In the genomic region with DNA sequence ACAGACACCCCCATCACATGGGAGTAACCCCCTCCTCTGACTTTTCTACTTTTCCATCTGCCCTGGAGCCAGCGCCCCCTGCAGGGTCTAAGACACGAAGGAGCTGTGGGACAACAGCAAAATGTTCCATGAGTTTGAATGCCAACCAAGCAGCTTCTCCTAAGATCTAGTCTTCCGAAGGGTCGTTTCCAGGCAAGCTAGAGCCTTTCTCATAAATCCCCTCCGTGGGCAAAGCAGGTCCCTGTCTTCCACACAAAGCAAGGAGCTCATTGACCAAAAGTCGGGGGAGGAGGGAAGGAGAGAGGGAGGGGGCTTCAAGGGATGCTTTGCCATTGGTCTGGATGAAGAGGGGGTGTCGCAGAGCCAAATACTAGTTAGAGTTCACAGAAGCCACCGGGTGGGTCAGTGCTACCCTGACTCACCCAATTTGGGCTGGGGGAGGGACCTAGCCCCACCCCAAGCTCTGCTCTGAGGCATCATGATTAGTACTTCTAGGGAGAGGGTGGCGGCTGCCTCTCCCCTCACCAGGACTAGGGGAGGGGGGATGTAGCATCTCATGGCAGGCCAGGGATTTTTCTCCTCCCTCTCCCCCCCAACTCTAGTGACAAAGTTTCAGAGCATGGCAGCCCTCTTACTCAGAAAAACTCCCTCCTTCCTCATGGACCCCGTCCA, we compare ENCODE assay signal across 9 cellular contexts. TPM values are rescaled to one million over a fixed set of nuclear protein-coding genes. Genes with fewer than 3 reads are reported as not detected.
DNase-seq lines count a peak whose midpoint lies in the region; ATAC-seq and TF ChIP-seq lines count a peak whose summit lies in the region.
"Had no signal": no experiment of that assay in that cellular context is flagged by ENCODE, and none has a peak within 500 bp of the region (broad histone marks: within the 10 kb centered on the region; RNA-seq: fewer than 3 reads in every experiment).

No MANE protein-coding gene starts in this region.

- H3K4me1 Mint-ChIP-seq in activated naive CD4-positive, alpha-beta T cell treated with anti-CD3 and anti-CD28 coated beads, Interleukin-2, amount 10 ng/mL, durations not matched to agents 7 days and 5 days: peaks cover 17% of the 10 kb centered on the region
- peaks cover 49% of the 10 kb centered on the region for H3K4me1 Mint-ChIP-seq in glutamatergic neuron (ENCODE audit: low read depth, unreplicated experiment)
- peaks cover 18% of the 10 kb centered on the region for H3K4me1 Mint-ChIP-seq in stimulated activated naive CD8-positive, alpha-beta T cell treated with anti-CD3 and anti-CD28 coated beads, Interleukin-15, Interleukin-2, amounts not matched to agents 100 ng/mL and 50 ng/mL, for 24 hours (ENCODE audit: low read depth)

- peaks cover 89% of the 10 kb centered on the region for H3K27me3 Mint-ChIP-seq in activated naive CD4-positive, alpha-beta T cell treated with anti-CD3 and anti-CD28 coated beads, Interleukin-2, amount 10 ng/mL, durations not matched to agents 7 days and 5 days
- H3K27me3 Mint-ChIP-seq in glutamatergic neuron (ENCODE audit: unreplicated experiment): peaks cover 38% of the 10 kb centered on the region
- peaks cover 80% of the 10 kb centered on the region for H3K27me3 Mint-ChIP-seq in stimulated activated naive CD8-positive, alpha-beta T cell treated with anti-CD3 and anti-CD28 coated beads, Interleukin-15, Interleukin-2, amounts not matched to agents 100 ng/mL and 50 ng/mL, for 24 hours

- ATAC-seq in activated naive CD4-positive, alpha-beta T cell treated with anti-CD3 and anti-CD28 coated beads, Interleukin-2, amount 50 U/mL, for 72 hours: no peak
- ATAC-seq in SK-N-SH treated with all-trans-retinoic acid at 6 μM for 48 hours: peak; percentile 30
- ATAC-seq in HG03095 (IDR thresholded peaks at IDR 0.05; ENCODE audit: unreplicated experiment): no peak
- ATAC-seq in HG02870 (IDR thresholded peaks at IDR 0.05; ENCODE audit: unreplicated experiment): no peak

- no peaks in the 10 kb centered on the region for H3K36me3 Mint-ChIP-seq in activated naive CD4-positive, alpha-beta T cell treated with anti-CD3 and anti-CD28 coated beads, Interleukin-2, amount 10 ng/mL, durations not matched to agents 7 days and 5 days
- H3K36me3 Mint-ChIP-seq in activated naive CD4-positive, alpha-beta T cell treated with anti-CD3 and anti-CD28 coated beads, Interleukin-2, amount 50 U/mL, for 72 hours: no peaks in the 10 kb centered on the region
- H3K36me3 Mint-ChIP-seq in glutamatergic neuron (ENCODE audit: unreplicated experiment): no peaks in the 10 kb centered on the region
- no peaks in the 10 kb centered on the region for H3K36me3 Mint-ChIP-seq in stimulated activated naive CD8-positive, alpha-beta T cell treated with anti-CD3 and anti-CD28 coated beads, Interleukin-15, Interleukin-2, amounts not matched to agents 100 ng/mL and 50 ng/mL, for 24 hours (ENCODE audit: low read depth)

- DNase-seq in activated naive CD4-positive, alpha-beta T cell treated with anti-CD3 and anti-CD28 coated beads, Interleukin-2, amount 10 ng/mL, durations not matched to agents 7 days and 5 days: no peak
- DNase-seq in activated naive CD4-positive, alpha-beta T cell treated with anti-CD3 and anti-CD28 coated beads, Interleukin-2, amount 50 U/mL, for 72 hours (ENCODE audit: low spot score in 2 of 2): no peak
- DNase-seq in glutamatergic neuron: peak; percentile 70
- no peak for DNase-seq in stimulated activated naive CD4-positive, alpha-beta T cell treated with Interleukin-2 at 50 U/mL for 16 hours (lab: John Stamatoyannopoulos, UW)

- no peak overlapping the region for H3K27ac Mint-ChIP-seq in activated naive CD4-positive, alpha-beta T cell treated with anti-CD3 and anti-CD28 coated beads, Interleukin-2, amount 10 ng/mL, durations not matched to agents 7 days and 5 days
- H3K27ac Mint-ChIP-seq in activated naive CD4-positive, alpha-beta T cell treated with anti-CD3 and anti-CD28 coated beads, Interleukin-2, amount 50 U/mL, for 72 hours: no peak overlapping the region
- H3K27ac Mint-ChIP-seq in glutamatergic neuron (ENCODE audit: unreplicated experiment): peak overlapping the region; percentile 96
- no peak overlapping the region for H3K27ac Mint-ChIP-seq in stimulated activated naive CD8-positive, alpha-beta T cell treated with anti-CD3 and anti-CD28 coated beads, Interleukin-15, Interleukin-2, amounts not matched to agents 100 ng/mL and 50 ng/mL, for 24 hours
- H3K27ac Mint-ChIP-seq: dendritic cell treated with granulocyte-macrophage colony-stimulating factor and Interleukin-4, amounts not matched to agents 40 ng/mL and 50 ng/mL, for 4 days had no signal

- no peaks in the 10 kb centered on the region for H3K9me3 Mint-ChIP-seq in activated naive CD4-positive, alpha-beta T cell treated with anti-CD3 and anti-CD28 coated beads, Interleukin-2, amount 10 ng/mL, durations not matched to agents 7 days and 5 days
- no peaks in the 10 kb centered on the region for H3K9me3 Mint-ChIP-seq in activated naive CD4-positive, alpha-beta T cell treated with anti-CD3 and anti-CD28 coated beads, Interleukin-2, amount 50 U/mL, for 72 hours
- H3K9me3 Mint-ChIP-seq in glutamatergic neuron (ENCODE audit: unreplicated experiment): peaks cover 34% of the 10 kb centered on the region
- no peaks in the 10 kb centered on the region for H3K9me3 Mint-ChIP-seq in stimulated activated naive CD8-positive, alpha-beta T cell treated with anti-CD3 and anti-CD28 coated beads, Interleukin-15, Interleukin-2, amounts not matched to agents 100 ng/mL and 50 ng/mL, for 24 hours
- H3K9me3 Mint-ChIP-seq: dendritic cell treated with granulocyte-macrophage colony-stimulating factor and Interleukin-4, amounts not matched to agents 40 ng/mL and 50 ng/mL, for 4 days had no signal

- peak; percentile 53 for TF ChIP-seq CTCF in glutamatergic neuron (IDR thresholded peaks at IDR 0.05; ENCODE audit: partially characterized antibody, unreplicated experiment)

- CTCF ChIA-PET in activated naive CD4-positive, alpha-beta T cell treated with anti-CD3 and anti-CD28 coated beads, Interleukin-2, amount 10 ng/mL, durations not matched to agents 7 days and 5 days (lab: Charles Lee): interaction anchor here (0.5 to 2.9 kb wide), 21 partner anchors 8 to 492 kb away, joined by 3 to 12 read pairs (median 4); no protein-coding TSS in a partner anchor

- H3K4me3 Mint-ChIP-seq in activated naive CD4-positive, alpha-beta T cell treated with anti-CD3 and anti-CD28 coated beads, Interleukin-2, amount 10 ng/mL, durations not matched to agents 7 days and 5 days: peak overlapping the region; percentile 24
- H3K4me3 Mint-ChIP-seq in glutamatergic neuron (ENCODE audit: unreplicated experiment): peak overlapping the region; percentile 99
- H3K4me3 Mint-ChIP-seq in stimulated activated naive CD8-positive, alpha-beta T cell treated with anti-CD3 and anti-CD28 coated beads, Interleukin-15, Interleukin-2, amounts not matched to agents 100 ng/mL and 50 ng/mL, for 24 hours: peak overlapping the region; percentile 55
- H3K4me3 Mint-ChIP-seq: dendritic cell treated with granulocyte-macrophage colony-stimulating factor and Interleukin-4, amounts not matched to agents 40 ng/mL and 50 ng/mL, for 4 days had no signal

TF ChIP-seq in SK-N-SH treated with all-trans-retinoic acid at 6 μM for 48 hours, 23 proteins besides CTCF, POLR2A, EP300 and RAD21 (continues in another document):
- no peak for TF ChIP-seq PPARA (CRISPR knock-in tag; IDR thresholded peaks at IDR 0.05; ENCODE audit: borderline replicate concordance)
- TF ChIP-seq CSDC2 (CRISPR knock-in tag; IDR thresholded peaks at IDR 0.05): no peak
- TF ChIP-seq BACH2 (CRISPR knock-in tag; IDR thresholded peaks at IDR 0.05; ENCODE audit: borderline replicate concordance): no peak
- TF ChIP-seq GLIS3 (CRISPR knock-in tag; IDR thresholded peaks at IDR 0.05): no peak
- TF ChIP-seq ZNF70 (CRISPR knock-in tag; IDR thresholded peaks at IDR 0.05): no peak
- TF ChIP-seq CREB5 (CRISPR knock-in tag; IDR thresholded peaks at IDR 0.05; ENCODE audit: low read depth): no peak
- TF ChIP-seq, protein P1, sequence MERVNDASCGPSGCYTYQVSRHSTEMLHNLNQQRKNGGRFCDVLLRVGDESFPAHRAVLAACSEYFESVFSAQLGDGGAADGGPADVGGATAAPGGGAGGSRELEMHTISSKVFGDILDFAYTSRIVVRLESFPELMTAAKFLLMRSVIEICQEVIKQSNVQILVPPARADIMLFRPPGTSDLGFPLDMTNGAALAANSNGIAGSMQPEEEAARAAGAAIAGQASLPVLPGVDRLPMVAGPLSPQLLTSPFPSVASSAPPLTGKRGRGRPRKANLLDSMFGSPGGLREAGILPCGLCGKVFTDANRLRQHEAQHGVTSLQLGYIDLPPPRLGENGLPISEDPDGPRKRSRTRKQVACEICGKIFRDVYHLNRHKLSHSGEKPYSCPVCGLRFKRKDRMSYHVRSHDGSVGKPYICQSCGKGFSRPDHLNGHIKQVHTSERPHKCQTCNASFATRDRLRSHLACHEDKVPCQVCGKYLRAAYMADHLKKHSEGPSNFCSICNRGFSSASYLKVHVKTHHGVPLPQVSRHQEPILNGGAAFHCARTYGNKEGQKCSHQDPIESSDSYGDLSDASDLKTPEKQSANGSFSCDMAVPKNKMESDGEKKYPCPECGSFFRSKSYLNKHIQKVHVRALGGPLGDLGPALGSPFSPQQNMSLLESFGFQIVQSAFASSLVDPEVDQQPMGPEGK (CRISPR knock-in tag; IDR thresholded peaks at IDR 0.05; ENCODE audit: borderline replicate concordance): no peak
- no peak for TF ChIP-seq TCF4 (CRISPR knock-in tag; IDR thresholded peaks at IDR 0.05; ENCODE audit: borderline replicate concordance)
- TF ChIP-seq ZNF565 (CRISPR knock-in tag; conservative IDR thresholded peaks at IDR 0.05; ENCODE audit: low read depth): no peak
- no peak for TF ChIP-seq ZNF8 (CRISPR knock-in tag; IDR thresholded peaks at IDR 0.05)
- TF ChIP-seq RARB (CRISPR knock-in tag; IDR thresholded peaks at IDR 0.05): no peak

RNA-seq across cellular contexts. Expression of gene MSI1, which starts 1.6 kb away (rescaled TPM):
- under 1 TPM in 1 of 2 donors, not detected in 1; 0.51 TPM for total RNA-seq in activated naive CD4-positive, alpha-beta T cell treated with anti-CD3 and anti-CD28 coated beads, Interleukin-2, amount 50 U/mL, for 72 hours
- total RNA-seq in glutamatergic neuron (ENCODE audit: unreplicated experiment): 229 TPM

RNA-seq across cellular contexts. Expression of gene PLA2G1B, which starts 39.8 kb away (rescaled TPM):
- total RNA-seq in activated naive CD4-positive, alpha-beta T cell treated with anti-CD3 and anti-CD28 coated beads, Interleukin-2, amount 50 U/mL, for 72 hours: not detected
- not detected for total RNA-seq in glutamatergic neuron (ENCODE audit: unreplicated experiment)

Comparison
In these comparisons a context has a peak if more than half of its experiments do, and no peak if none do; other contexts are left out.
1. H3K4me3 Mint-ChIP-seq: peak in every context shown above with its lines; median percentile 99 in glutamatergic neuron; 55 in stimulated activated naive CD8-positive, alpha-beta T cell treated with anti-CD3 and anti-CD28 coated beads, Interleukin-15, Interleukin-2, amounts not matched to agents 100 ng/mL and 50 ng/mL, for 24 hours; 24 in activated naive CD4-positive, alpha-beta T cell treated with anti-CD3 and anti-CD28 coated beads, Interleukin-2, amount 10 ng/mL, durations not matched to agents 7 days and 5 days.
2. RNA of gene MSI1, which starts 1.6 kb away (total RNA-seq): 229 TPM in glutamatergic neuron (single experiment); 0.51 TPM in activated naive CD4-positive, alpha-beta T cell treated with anti-CD3 and anti-CD28 coated beads, Interleukin-2, amount 50 U/mL, for 72 hours; every median in the first group is over 100 times any median in the second.